Comparison of ENCODE assay signal across 1 cellular context in genomic region chr13:51542358-51542972, GRCh38.
TF ChIP-seq lines count a peak whose summit lies in the region.

No MANE protein-coding gene starts in this region.

TF ChIP-seq in SK-N-SH, 30 proteins besides CTCF, POLR2A, EP300 and RAD21 (continued from another document):
- TF ChIP-seq USF1 (IDR thresholded peaks at IDR 0.05; ENCODE audit: borderline replicate concordance, low read depth) (no peak), PBX3 (IDR thresholded peaks at IDR 0.05) (no peak), RFX5 (IDR thresholded peaks at IDR 0.05; ENCODE audit: low read length) (no peak)
TF ChIP-seq in SK-N-SH: peak in this region for 2.
